1 cellular context compared by ENCODE assay signal in genomic region chr6:159114569-159114968, GRCh38.
TF ChIP-seq lines count a peak whose summit lies in the region.

No MANE protein-coding gene starts in this region.

TF ChIP-seq in GM12878, 131 proteins besides CTCF, POLR2A, EP300 and RAD21 (continued from another document):
- no peak for TF ChIP-seq POLR2AphosphoS5 (IDR thresholded peaks at IDR 0.05; ENCODE audit: low read length)
- TF ChIP-seq RELB (IDR thresholded peaks at IDR 0.05; ENCODE audit: low read depth), result no peak
- no peak for TF ChIP-seq SUPT20H (IDR thresholded peaks at IDR 0.05; ENCODE audit: borderline replicate concordance, control insufficient read depth, low read depth, low read length)
- TF ChIP-seq RCOR1 (conservative IDR thresholded peaks at IDR 0.05; ENCODE audit: low read depth, low read length), result no peak
- no peak for TF ChIP-seq GATAD2B (conservative IDR thresholded peaks at IDR 0.05; ENCODE audit: low read depth)
- no peak for TF ChIP-seq CEBPB (IDR thresholded peaks at IDR 0.05; ENCODE audit: borderline replicate concordance in 1 of 2, low read depth in 2 of 2, low read length in 2 of 2)
- TF ChIP-seq NFYA (IDR thresholded peaks at IDR 0.05; ENCODE audit: borderline replicate concordance, low read depth, low read length), result no peak
- no peak for TF ChIP-seq NKRF (conservative IDR thresholded peaks at IDR 0.05)
- TF ChIP-seq SMC3 (IDR thresholded peaks at IDR 0.05; ENCODE audit: borderline replicate concordance, low read length), result no peak
- no peak for TF ChIP-seq NBN (IDR thresholded peaks at IDR 0.05)
- TF ChIP-seq ZNF592 (IDR thresholded peaks at IDR 0.05), result no peak
